ENCODE assay signal across 8 cellular contexts in genomic region chr18:63439334-63439733, GRCh38. TPM values are rescaled to one million over a fixed set of nuclear protein-coding genes. Genes with fewer than 3 reads are reported as not detected.
DNase-seq lines count a peak whose midpoint lies in the region; ATAC-seq and TF ChIP-seq lines count a peak whose summit lies in the region.

No MANE protein-coding gene starts in this region.

- peaks cover 2% of the 10 kb centered on the region for H3K4me1 ChIP-seq in DOHH2 (ENCODE audit: control insufficient read depth, low read length)

- no peak overlapping the region for H3K4me3 Mint-ChIP-seq in activated B cell treated with CpG ODN at 0.5 μM for 24 hours

- H3K9me2 ChIP-seq in DOHH2 (replicated peaks; ENCODE audit: control insufficient read depth, low read length): no peaks in the 10 kb centered on the region

- no peaks in the 10 kb centered on the region for H3K79me2 ChIP-seq in DOHH2 (ENCODE audit: control insufficient read depth, low read length)

- no peaks in the 10 kb centered on the region for H3K36me3 Mint-ChIP-seq in activated B cell treated with CpG ODN at 0.5 μM for 24 hours (ENCODE audit: low read depth)

- intact Hi-C loops in activated B cell treated with CpG ODN at 0.5 μM for 24 hours (cut with micrococcal nuclease): loop anchor here (1.0 to 5.0 kb wide), 10 partner anchors 42 to 1256 kb away; partner anchors contain the start of gene PHLPP1

- no peak overlapping the region for H3K4me2 ChIP-seq in DOHH2 (ENCODE audit: low read length)

- H3K9me3 ChIP-seq in DOHH2 (ENCODE audit: control insufficient read depth, insufficient read depth, low read length): no peaks in the 10 kb centered on the region

- H3K36me3 ChIP-seq in DOHH2 (ENCODE audit: control insufficient read depth, low read length): no peaks in the 10 kb centered on the region

- H3K27ac ChIP-seq in DOHH2 (ENCODE audit: low read depth, low read length) (no peak overlapping the region), coronary artery (no peak overlapping the region)

- no peak overlapping the region for H3K27ac Mint-ChIP-seq in activated B cell treated with CpG ODN at 0.5 μM for 24 hours

- POLR2A ChIA-PET in HEK293T (lab: Yijun Ruan, JAX) (interaction anchor here (1.2 to 2.1 kb wide), 2 partner anchors 17 to 72 kb away, joined by 4 to 10 read pairs; partner anchors contain the start of gene VPS4B), activated B cell treated with CpG ODN at 0.5 μM for 24 hours (lab: Charles Lee) (interaction anchor here (0.6 to 1.6 kb wide), 6 partner anchors 17 to 724 kb away, joined by 3 to 8 read pairs (median 5); partner anchors contain the start of gene VPS4B)

- H3K4me3 ChIP-seq in DOHH2 (ENCODE audit: low read length): no peak overlapping the region
- H3K4me3 ChIP-seq in coronary artery: no peak overlapping the region

- peaks cover 7% of the 10 kb centered on the region for H3K4me1 Mint-ChIP-seq in activated B cell treated with CpG ODN at 0.5 μM for 24 hours

- DNase-seq in HEK293T (ENCODE audit: extremely low spot score): peak; percentile 52
- peak; percentile 63 for DNase-seq in NCI-H2196 (lab: John Stamatoyannopoulos, UW; ENCODE audit: unreplicated experiment)
- peak; percentile 16 for DNase-seq in activated B cell treated with CpG ODN at 0.5 μM for 24 hours
- DNase-seq in coronary artery (ENCODE audit: low spot score): no peak
- peak; percentile 84 for DNase-seq in left kidney (ENCODE audit: low read depth, low spot score)
- DNase-seq in stimulated activated CD8-positive, alpha-beta memory T cell treated with anti-CD3 and anti-CD28 coated beads, Interleukin-4, amount 100 ng/mL, for 4 hours (ENCODE audit: low read depth in 2 of 2, low spot score in 1 of 2): peak; percentile 6 to 16

- no peaks in the 10 kb centered on the region for H3K9me3 Mint-ChIP-seq in activated B cell treated with CpG ODN at 0.5 μM for 24 hours

- H3K27me3 ChIP-seq in DOHH2 (ENCODE audit: control insufficient read depth, low read length): peaks cover 20% of the 10 kb centered on the region

- CTCF ChIA-PET in HEK293T (lab: Yijun Ruan, JAX) (interaction anchor here (0.6 to 4.2 kb wide), 10 partner anchors 9 to 422 kb away, joined by 3 to 22 read pairs (median 5); no protein-coding TSS in a partner anchor), activated B cell treated with CpG ODN at 0.5 μM for 24 hours (lab: Charles Lee) (interaction anchor here (0.7 to 7.0 kb wide), 30 partner anchors 8 to 1018 kb away, joined by 3 to 98 read pairs (median 4); partner anchors contain the start of gene PHLPP1)

- ATAC-seq in activated B cell treated with CpG ODN at 0.5 μM for 24 hours (ENCODE audit: low read depth) (peak; percentile 79), GM19467 (IDR thresholded peaks at IDR 0.05; ENCODE audit: unreplicated experiment) (no peak)

- H3F3A ChIP-seq in DOHH2 (ENCODE audit: control insufficient read depth, insufficient read depth): no peaks in the 10 kb centered on the region

- H4K20me1 ChIP-seq in DOHH2 (ENCODE audit: control insufficient read depth, insufficient read depth, low read depth, low read length): no peaks in the 10 kb centered on the region

- TF ChIP-seq CTCF in DOHH2 (IDR thresholded peaks at IDR 0.05; ENCODE audit: low read depth, low read length, poor library complexity, severe bottlenecking) (peak; percentile 85), activated B cell treated with CpG ODN at 0.5 μM for 24 hours (IDR thresholded peaks at IDR 0.05) (peak; percentile 94), coronary artery (IDR thresholded peaks at IDR 0.05) (peak; percentile 55)

- H3K27me3 Mint-ChIP-seq in activated B cell treated with CpG ODN at 0.5 μM for 24 hours: peaks cover 7% of the 10 kb centered on the region

TF ChIP-seq in HEK293T, 16 proteins besides CTCF, POLR2A, EP300 and RAD21:
- TF ChIP-seq FOXK2 (IDR thresholded peaks at IDR 0.05): no peak
- TF ChIP-seq HDGF (IDR thresholded peaks at IDR 0.05; ENCODE audit: borderline replicate concordance): no peak
TF ChIP-seq in HEK293T: peak in this region for 0.

RNA-seq across cellular contexts. Expression of gene VPS4B, which starts 17.1 kb away (rescaled TPM):
- 66.2 and 66.8 TPM in 2 replicates for total RNA-seq in activated B cell treated with CpG ODN at 0.5 μM for 24 hours

RNA-seq across cellular contexts. Expression of gene SERPINB5, which starts 37.4 kb away (rescaled TPM):
- total RNA-seq in activated B cell treated with CpG ODN at 0.5 μM for 24 hours: not detected in 2 replicates
